In genomic region chr11:79482800-79483199, GRCh38 we compare ENCODE assay signal across 10 cellular contexts. TPM values are rescaled to one million over a fixed set of nuclear protein-coding genes. Genes with fewer than 3 reads are reported as not detected.
DNase-seq lines count a peak whose midpoint lies in the region; ATAC-seq and TF ChIP-seq lines count a peak whose summit lies in the region.
"Had no signal": no experiment of that assay in that cellular context is flagged by ENCODE, and none has a peak within 500 bp of the region (broad histone marks: within the 10 kb centered on the region; RNA-seq: fewer than 3 reads in every experiment).

No MANE protein-coding gene starts in this region.

- WGBS in heart left ventricle, 4 donors: 61 to 68% (median 66%) methylated on average over 3 of the region's 3 CpGs
- WGBS in smooth muscle cell (ENCODE audit: low lambda C conversion rate): 91% methylated on average over 3 of the region's 3 CpGs

- H3K9ac ChIP-seq in smooth muscle cell (ENCODE audit: low read depth): no peak overlapping the region

- H3K4me2 ChIP-seq in smooth muscle cell: no peak overlapping the region

- no peak overlapping the region for H3K4me3 Mint-ChIP-seq in progenitor cell of endocrine pancreas (ENCODE audit: low read depth)
- H3K4me3 Mint-ChIP-seq in type B pancreatic cell: no peak overlapping the region
- H3K4me3 Mint-ChIP-seq: activated T-helper 17 cell treated with anti-CD3 and anti-CD28 coated beads, Interleukin-2, amount 50 U/mL, for 72 hours had no signal

- H3K27ac ChIP-seq in heart left ventricle (no peak overlapping the region), smooth muscle cell (ENCODE audit: low read depth) (no peak overlapping the region)

- H3K4me3 ChIP-seq in GM12864 (ENCODE audit: low read depth, low read length) (no peak overlapping the region), heart left ventricle (no peak overlapping the region), smooth muscle cell (no peak overlapping the region)

- H3K36me3 Mint-ChIP-seq in progenitor cell of endocrine pancreas (ENCODE audit: insufficient read depth) (no peaks in the 10 kb centered on the region), type B pancreatic cell (no peaks in the 10 kb centered on the region)

- no peaks in the 10 kb centered on the region for H4K20me1 ChIP-seq in smooth muscle cell (ENCODE audit: low read depth)

- H3K36me3 ChIP-seq in heart left ventricle (no peaks in the 10 kb centered on the region), smooth muscle cell (ENCODE audit: low read depth) (no peaks in the 10 kb centered on the region)

- TF ChIP-seq CTCF in GM12864 (IDR thresholded peaks at IDR 0.05; ENCODE audit: low read depth, low read length, missing control alignments) (no peak), progenitor cell of endocrine pancreas (IDR thresholded peaks at IDR 0.05; ENCODE audit: unreplicated experiment) (no peak), heart left ventricle (IDR thresholded peaks at IDR 0.05) (no peak), smooth muscle cell (IDR thresholded peaks at IDR 0.05; ENCODE audit: borderline replicate concordance, insufficient read depth, poor library complexity, severe bottlenecking) (no peak), type B pancreatic cell (conservative IDR thresholded peaks at IDR 0.05) (no peak)

- H3K4me1 Mint-ChIP-seq in progenitor cell of endocrine pancreas (ENCODE audit: low read depth) (peaks cover 14% of the 10 kb centered on the region), type B pancreatic cell (ENCODE audit: unreplicated experiment) (peaks cover 12% of the 10 kb centered on the region)

- ATAC-seq in GM19452 (IDR thresholded peaks at IDR 0.05; ENCODE audit: unreplicated experiment) (peak; percentile 76), HG03025 (IDR thresholded peaks at IDR 0.05; ENCODE audit: low FRiP score, unreplicated experiment) (peak; percentile 84), heart left ventricle (no peak)
- ATAC-seq: activated T-helper 17 cell treated with anti-CD3 and anti-CD28 coated beads, Interleukin-2, amount 50 U/mL, for 72 hours had no signal

- no peaks in the 10 kb centered on the region for H3K9me3 Mint-ChIP-seq in progenitor cell of endocrine pancreas (ENCODE audit: low read depth)
- H3K9me3 Mint-ChIP-seq in type B pancreatic cell: no peaks in the 10 kb centered on the region
- H3K9me3 Mint-ChIP-seq: activated T-helper 17 cell treated with anti-CD3 and anti-CD28 coated beads, Interleukin-2, amount 50 U/mL, for 72 hours had no signal

- H3F3A ChIP-seq in smooth muscle cell (ENCODE audit: low read depth): no peaks in the 10 kb centered on the region

- no peaks in the 10 kb centered on the region for H3K9me3 ChIP-seq in heart left ventricle
- H3K9me3 ChIP-seq in smooth muscle cell (replicated peaks; ENCODE audit: low read depth): no peaks in the 10 kb centered on the region

- H3K4me1 ChIP-seq in heart left ventricle: no peaks in the 10 kb centered on the region
- H3K4me1 ChIP-seq in smooth muscle cell (ENCODE audit: low read depth): peaks cover 6% of the 10 kb centered on the region

- H2AFZ ChIP-seq in smooth muscle cell (ENCODE audit: low read depth): no peak overlapping the region

- DNase-seq in GM12864 (ENCODE audit: low read depth) (peak; percentile 59), NAMALWA (ENCODE audit: low spot score) (peak; percentile 6), progenitor cell of endocrine pancreas (ENCODE audit: low spot score, unreplicated experiment) (no peak), heart left ventricle (no peak), smooth muscle cell (lab: John Stamatoyannopoulos, UW; ENCODE audit: unreplicated experiment) (no peak), type B pancreatic cell (ENCODE audit: extremely low spot score, unreplicated experiment) (no peak)
- DNase-seq: NCI-H2029 treated with DMSO at 0.1 percent for 48 hours had no signal

- no peak overlapping the region for H3K27ac Mint-ChIP-seq in progenitor cell of endocrine pancreas
- no peak overlapping the region for H3K27ac Mint-ChIP-seq in type B pancreatic cell
- H3K27ac Mint-ChIP-seq: activated T-helper 17 cell treated with anti-CD3 and anti-CD28 coated beads, Interleukin-2, amount 50 U/mL, for 72 hours had no signal

- peaks cover 0 to 2% (median 0%) of the 10 kb centered on the region in 9 donors for H3K27me3 ChIP-seq in heart left ventricle
- no peaks in the 10 kb centered on the region for H3K27me3 ChIP-seq in smooth muscle cell (ENCODE audit: low read depth)

- no peaks in the 10 kb centered on the region for H3K79me2 ChIP-seq in smooth muscle cell (ENCODE audit: low read depth)

- intact Hi-C loops in heart left ventricle (cut with DNase I): loop anchor here in 1 of 10 donors (10.0 kb wide), 1 partner anchor 78 kb away; no protein-coding TSS in a partner anchor

- H3K27me3 Mint-ChIP-seq in progenitor cell of endocrine pancreas (peaks cover 28% of the 10 kb centered on the region), type B pancreatic cell (peaks cover 19% of the 10 kb centered on the region)

- TF ChIP-seq POLR2A in heart left ventricle (IDR thresholded peaks at IDR 0.05): no peak

RNA-seq across cellular contexts. Expression of gene TENM4, which starts 42.0 kb away (rescaled TPM):
- total RNA-seq in progenitor cell of endocrine pancreas (105 and 117 TPM in 2 replicates), heart left ventricle (1 to 10 TPM in 6 of 9 donors, under 1 TPM in 3; 0.20 to 6.4 (median 1.4) TPM), smooth muscle cell (30.6 and 38.2 TPM in 2 replicates), type B pancreatic cell (ENCODE audit: low replicate concordance) (33.4 and 156 TPM in 2 replicates)
- polyA plus RNA-seq in heart left ventricle (under 1 TPM; 0.08 to 0.71 TPM), smooth muscle cell (31.6 and 31.7 TPM in 2 replicates)

Comparison
In these comparisons a context has a peak if more than half of its experiments do, and no peak if none do; other contexts are left out.
1. DNase-seq: peak in GM12864 (single experiment) and NAMALWA (single experiment); none in progenitor cell of endocrine pancreas (single experiment), heart left ventricle (0 of 5), smooth muscle cell (single experiment) and type B pancreatic cell (single experiment).
2. ATAC-seq: peak in GM19452 (single experiment) and HG03025 (single experiment); none in heart left ventricle (0 of 4).